ENCODE assay signal across 16 cellular contexts in genomic region chr20:8740265-8740664, GRCh38.
DNase-seq lines count a peak whose midpoint lies in the region; ATAC-seq lines count a peak whose summit lies in the region.
"Had no signal": no experiment of that assay in that cellular context is flagged by ENCODE, and none has a peak within 500 bp of the region (broad histone marks: within the 10 kb centered on the region; RNA-seq: fewer than 3 reads in every experiment).

No MANE protein-coding gene starts in this region.

- no peak overlapping the region for H3K27ac Mint-ChIP-seq in activated T-cell treated with anti-CD3 and anti-CD28 coated beads, Interleukin-2, amount 50 U/mL, for 72 hours
- H3K27ac Mint-ChIP-seq: brain; CD8-positive, alpha-beta T cell had no signal

- peak; percentile 85 to 88 for ATAC-seq in activated T-cell treated with anti-CD3 and anti-CD28 coated beads, Interleukin-2, amount 50 U/mL, for 72 hours (replicated peaks in 1 of 2)
- ATAC-seq in GM21737 (IDR thresholded peaks at IDR 0.05; ENCODE audit: unreplicated experiment) (peak; percentile 76), HG03108 (IDR thresholded peaks at IDR 0.05; ENCODE audit: unreplicated experiment) (peak; percentile 83), left cardiac atrium (no peak), left colon (no peak)
- ATAC-seq: CD8-positive, alpha-beta T cell had no signal

- H3K27me3 Mint-ChIP-seq in activated T-cell treated with anti-CD3 and anti-CD28 coated beads, Interleukin-2, amount 50 U/mL, for 72 hours (ENCODE audit: low read depth) = no peaks in the 10 kb centered on the region
- H3K27me3 Mint-ChIP-seq: brain had no signal

- no peak overlapping the region for H3K4me3 Mint-ChIP-seq in activated T-cell treated with anti-CD3 and anti-CD28 coated beads, Interleukin-2, amount 50 U/mL, for 72 hours
- H3K4me3 Mint-ChIP-seq: brain; CD8-positive, alpha-beta T cell had no signal

- H3K4me1 Mint-ChIP-seq in activated T-cell treated with anti-CD3 and anti-CD28 coated beads, Interleukin-2, amount 50 U/mL, for 72 hours (ENCODE audit: low read depth) = peaks cover 22% of the 10 kb centered on the region
- H3K4me1 Mint-ChIP-seq: brain had no signal

- peak in 1 of 2 donors; percentile 5 for DNase-seq in activated T-cell treated with anti-CD3 and anti-CD28 coated beads, Interleukin-2, amount 50 U/mL, for 72 hours
- no peak for DNase-seq in activated T-cell treated with anti-CD3 and anti-CD28 coated beads for 4 hours
- no peak for DNase-seq in left cardiac atrium
- no peak for DNase-seq in NCI-H2196 (lab: John Stamatoyannopoulos, UW; ENCODE audit: unreplicated experiment)
- DNase-seq in left colon = no peak
- DNase-seq in NCI-H1092 (lab: John Stamatoyannopoulos, UW) = no peak
- DNase-seq: activated CD4-positive, alpha-beta T cell treated with anti-CD3 and anti-CD28 coated beads, Interleukin-2, amount 50 U/mL, for 1 hour; CD8-positive, alpha-beta T cell; effector CD8-positive, alpha-beta T cell; foreskin melanocyte; NCI-H226; T-helper 1 cell; upper lobe of left lung had no signal

- H3K36me3 Mint-ChIP-seq in activated T-cell treated with anti-CD3 and anti-CD28 coated beads, Interleukin-2, amount 50 U/mL, for 72 hours (ENCODE audit: insufficient read depth in 2 of 2) = no peaks in the 10 kb centered on the region

- intact Hi-C loops in left cardiac atrium (cut with DNase I) (no loop called here), left colon (cut with DNase I, micrococcal nuclease) (no loop called here)

- H3K9me3 Mint-ChIP-seq in activated T-cell treated with anti-CD3 and anti-CD28 coated beads, Interleukin-2, amount 50 U/mL, for 72 hours = no peaks in the 10 kb centered on the region
- H3K9me3 Mint-ChIP-seq: CD8-positive, alpha-beta T cell had no signal

Comparison
In these comparisons a context has a peak if more than half of its experiments do, and no peak if none do; other contexts are left out.
1. ATAC-seq: peak in activated T-cell treated with anti-CD3 and anti-CD28 coated beads, Interleukin-2, amount 50 U/mL, for 72 hours (2 of 2), GM21737 (single experiment) and HG03108 (single experiment); none in left cardiac atrium (0 of 2) and left colon (single experiment).